In genomic region chr6:125957845-125958244, GRCh38 we compare ENCODE assay signal across 9 cellular contexts.
DNase-seq lines count a peak whose midpoint lies in the region; ATAC-seq lines count a peak whose summit lies in the region.
"Had no signal": no experiment of that assay in that cellular context is flagged by ENCODE, and none has a peak within 500 bp of the region (broad histone marks: within the 10 kb centered on the region; RNA-seq: fewer than 3 reads in every experiment).

No MANE protein-coding gene starts in this region.

- no peak for ATAC-seq in GM18519 (IDR thresholded peaks at IDR 0.05; ENCODE audit: low FRiP score, unreplicated experiment)

- DNase-seq in ELR (ENCODE audit: low read depth): peak; percentile 53
- DNase-seq in NCI-H146 (lab: John Stamatoyannopoulos, UW): peak; percentile 32
- DNase-seq in midbrain (lab: John Stamatoyannopoulos, UW): peak; percentile 58
- DNase-seq in HK-2 (ENCODE audit: unreplicated experiment): no peak
- no peak for DNase-seq in OCI-M2 (lab: John Stamatoyannopoulos, UW; ENCODE audit: unreplicated experiment)
- no peak for DNase-seq in COLO668 (lab: John Stamatoyannopoulos, UW; ENCODE audit: unreplicated experiment)
- DNase-seq: naive B cell had no signal

- H3K27ac ChIP-seq in cingulate gyrus (ENCODE audit: low read depth, low read length): peak overlapping the region; percentile 99

Comparison
In these comparisons a context has a peak if more than half of its experiments do, and no peak if none do; other contexts are left out.
1. DNase-seq: peak in ELR (single experiment), NCI-H146 (single experiment) and midbrain (single experiment); none in HK-2 (single experiment), OCI-M2 (single experiment) and COLO668 (single experiment).